In genomic region chr18:62894681-62895390, GRCh38 we compare ENCODE assay signal across 17 cellular contexts.
"Had no signal": no experiment of that assay in that cellular context is flagged by ENCODE, and none has a peak within 500 bp of the region (broad histone marks: within the 10 kb centered on the region; RNA-seq: fewer than 3 reads in every experiment).

No MANE protein-coding gene starts in this region.

- ATAC-seq: activated CD8-positive, alpha-beta T cell treated with anti-CD3 and anti-CD28 coated beads for 36 hours; body of pancreas had no signal

- H3K4me1 ChIP-seq: body of pancreas, tibial artery had no signal

- H3K27me3 Mint-ChIP-seq: activated CD4-positive, alpha-beta T cell treated with anti-CD3 and anti-CD28 coated beads, Interleukin-2, amount 10 ng/mL, durations not matched to agents 24 days and 14 days; activated CD8-positive, alpha-beta T cell treated with anti-CD3 and anti-CD28 coated beads for 36 hours; activated naive CD8-positive, alpha-beta T cell treated with anti-CD3 and anti-CD28 coated beads, Interleukin-2, amount 10 ng/mL, durations not matched to agents 7 days and 5 days had no signal

- H3K9me3 Mint-ChIP-seq: activated CD4-positive, alpha-beta T cell treated with anti-CD3 and anti-CD28 coated beads, Interleukin-2, amount 10 ng/mL, durations not matched to agents 24 days and 14 days; activated CD8-positive, alpha-beta T cell treated with anti-CD3 and anti-CD28 coated beads for 36 hours; activated naive CD8-positive, alpha-beta T cell treated with anti-CD3 and anti-CD28 coated beads, Interleukin-2, amount 10 ng/mL, durations not matched to agents 7 days and 5 days; activated T-helper 2 cell treated with anti-CD3 and anti-CD28 coated beads, Interferon-gamma antibody, Interleukin-2, Interleukin-4, amounts not matched to agents 10 μg/mL and 5 μg/mL and 100 μg/mL, durations not matched to agents 14 hours and 24 hours and 36 hours; nephron; T-helper 2 cell treated with Interferon-gamma antibody and Interleukin-4, amounts not matched to agents 5 μg/mL and 100 μg/mL, for 36 hours had no signal

- H3K4me3 Mint-ChIP-seq: activated CD4-positive, alpha-beta T cell treated with anti-CD3 and anti-CD28 coated beads, Interleukin-2, amount 10 ng/mL, durations not matched to agents 24 days and 14 days; activated CD8-positive, alpha-beta T cell treated with anti-CD3 and anti-CD28 coated beads for 36 hours; activated naive CD8-positive, alpha-beta T cell treated with anti-CD3 and anti-CD28 coated beads, Interleukin-2, amount 10 ng/mL, durations not matched to agents 7 days and 5 days; nephron; T-helper 2 cell treated with Interferon-gamma antibody and Interleukin-4, amounts not matched to agents 5 μg/mL and 100 μg/mL, for 36 hours had no signal

- DNase-seq: activated CD4-positive, alpha-beta T cell treated with anti-CD3 and anti-CD28 coated beads, Interleukin-2, amount 10 ng/mL, durations not matched to agents 24 days and 14 days; activated CD4-positive, CD25-positive, alpha-beta regulatory T cell; activated CD8-positive, alpha-beta T cell treated with anti-CD3 and anti-CD28 coated beads for 36 hours; activated naive CD4-positive, alpha-beta T cell treated with Interleukin-2 at 50 U/mL for 16 hours; activated naive CD8-positive, alpha-beta T cell treated with anti-CD3 and anti-CD28 coated beads, Interleukin-2, amount 10 ng/mL, durations not matched to agents 7 days and 5 days; activated T-cell treated with anti-CD3 and anti-CD28 coated beads, Interleukin-2, amount 50 U/mL, for 1 hour; amygdala; body of pancreas; midbrain; retina; stimulated activated CD8-positive, alpha-beta memory T cell treated with anti-CD3 and anti-CD28 coated beads, Interleukin-4, amount 100 ng/mL, for 48 hours; stimulated activated naive CD4-positive, alpha-beta T cell; tibial artery had no signal

- H3K27ac Mint-ChIP-seq: activated CD4-positive, alpha-beta T cell treated with anti-CD3 and anti-CD28 coated beads, Interleukin-2, amount 10 ng/mL, durations not matched to agents 24 days and 14 days; activated CD8-positive, alpha-beta T cell treated with anti-CD3 and anti-CD28 coated beads for 36 hours; activated naive CD8-positive, alpha-beta T cell treated with anti-CD3 and anti-CD28 coated beads, Interleukin-2, amount 10 ng/mL, durations not matched to agents 7 days and 5 days; activated T-helper 2 cell treated with anti-CD3 and anti-CD28 coated beads, Interferon-gamma antibody, Interleukin-2, Interleukin-4, amounts not matched to agents 10 μg/mL and 5 μg/mL and 100 μg/mL, durations not matched to agents 14 hours and 24 hours and 36 hours; T-helper 2 cell treated with Interferon-gamma antibody and Interleukin-4, amounts not matched to agents 5 μg/mL and 100 μg/mL, for 36 hours had no signal

- H3K4me3 ChIP-seq: body of pancreas, lung, tibial artery had no signal

- H3K9me3 ChIP-seq: body of pancreas, tibial artery had no signal

- H3K27me3 ChIP-seq: body of pancreas, tibial artery had no signal

- H3K27ac ChIP-seq: body of pancreas, tibial artery had no signal
